Comparison of ENCODE assay signal across 17 cellular contexts in the genomic region with DNA sequence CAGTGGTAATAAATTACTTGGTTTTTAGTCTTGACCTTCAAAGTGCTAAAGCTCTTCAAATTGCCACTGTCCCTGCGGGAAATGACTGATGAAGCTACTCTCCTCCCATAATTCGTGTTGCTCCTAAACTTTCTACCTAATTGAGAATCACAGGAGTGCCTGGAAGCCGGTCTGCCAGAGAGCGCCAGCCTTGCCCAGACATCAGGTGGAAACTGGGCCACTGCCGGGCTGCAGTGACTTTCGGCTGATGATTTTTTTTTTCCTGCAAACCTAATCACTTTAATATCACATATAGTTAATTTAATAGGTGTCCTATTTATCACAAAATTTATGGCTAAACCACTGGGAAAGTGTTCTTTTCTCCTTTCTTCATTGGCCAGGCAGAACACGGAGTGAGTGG. TPM values are rescaled to one million over a fixed set of nuclear protein-coding genes. Genes with fewer than 3 reads are reported as not detected.
DNase-seq lines count a peak whose midpoint lies in the region; ATAC-seq, FAIRE-seq and TF ChIP-seq lines count a peak whose summit lies in the region.
"Had no signal": no experiment of that assay in that cellular context is flagged by ENCODE, and none has a peak within 500 bp of the region (broad histone marks: within the 10 kb centered on the region; RNA-seq: fewer than 3 reads in every experiment).

No MANE protein-coding gene starts in this region.

- H3K4me3 ChIP-seq in HCT116 (replicated peaks in 1 of 2; ENCODE audit: low read depth in 1 of 2, low read length in 2 of 2) (no peak overlapping the region), kidney (ENCODE audit: low read length in 2 of 2) (no peak overlapping the region), sigmoid colon (no peak overlapping the region)
- H3K4me3 ChIP-seq: A549 had no signal

- POLR2A ChIA-PET in HCT116 (lab: Charles Lee): no interaction called here

- no TSS peak for BruUV-seq in HCT116 (replicated peaks; lab: Mats Ljungman, UMichigan)

- H3K9me3 Mint-ChIP-seq in stimulated activated effector memory CD8-positive, alpha-beta T cell treated with anti-CD3 and anti-CD28 coated beads, Interleukin-12 subunit alpha, Interleukin-12 subunit beta, amount 100 ng/mL, for 72 hours: peaks cover 6% of the 10 kb centered on the region

- CTCF ChIA-PET in HCT116 (lab: Charles Lee): no interaction called here

- H3K36me3 ChIP-seq in HCT116 (ENCODE audit: control insufficient read depth in 1 of 2, insufficient read depth in 2 of 2, low read length in 2 of 2) (no peaks in the 10 kb centered on the region), kidney (ENCODE audit: control insufficient read depth in 1 of 2, insufficient read depth in 2 of 2, low read length in 2 of 2) (no peaks in the 10 kb centered on the region), sigmoid colon (no peaks in the 10 kb centered on the region)
- H3K36me3 ChIP-seq: BE2C had no signal

- H3K27me3 ChIP-seq in HCT116 (ENCODE audit: insufficient read depth, low read length) (no peaks in the 10 kb centered on the region), sigmoid colon (peaks cover 4 to 71% (median 22%) of the 10 kb centered on the region in 3 donors)

- RAD21 ChIA-PET in HCT116 (lab: Charles Lee; ENCODE audit: low non-redundant PET in 1 of 2, low total read pairs in 2 of 2, uncharacterized antibody in 2 of 2, unreplicated experiment in 2 of 2): no interaction called here

- no peak for FAIRE-seq in kidney (lab: Jason Lieb, UNC)
- FAIRE-seq: A549, D721Med, G401.6, GM12891, GM19239 had no signal

- no peaks in the 10 kb centered on the region for H3K36me3 Mint-ChIP-seq in stimulated activated effector memory CD8-positive, alpha-beta T cell treated with anti-CD3 and anti-CD28 coated beads, Interleukin-12 subunit alpha, Interleukin-12 subunit beta, amount 100 ng/mL, for 72 hours

- H3K27ac ChIP-seq in HCT116 (ENCODE audit: low read depth, low read length) (no peak overlapping the region), kidney (ENCODE audit: low read depth in 2 of 2, low read length in 2 of 2) (no peak overlapping the region), sigmoid colon (no peak overlapping the region)
- H3K27ac ChIP-seq: A549, C4-2B had no signal

- peak overlapping the region; percentile 68 for H2AFZ ChIP-seq in HCT116 (ENCODE audit: low read depth, low read length, poor library complexity, severe bottlenecking)

- ATAC-seq in HCT116: no peak
- no peak for ATAC-seq in GM18520 (IDR thresholded peaks at IDR 0.05; ENCODE audit: unreplicated experiment)
- ATAC-seq in stimulated activated effector memory CD8-positive, alpha-beta T cell treated with anti-CD3 and anti-CD28 coated beads, Interleukin-12 subunit alpha, Interleukin-12 subunit beta, amount 100 ng/mL, for 72 hours: no peak
- ATAC-seq: A549 had no signal

- no peak for TF ChIP-seq RAD21 in HCT116 (IDR thresholded peaks at IDR 0.05; ENCODE audit: low read depth)

- TF ChIP-seq CTCF in HCT116 (IDR thresholded peaks at IDR 0.05 in 2 of 3, conservative IDR thresholded peaks at IDR 0.05 in 1 of 3; ENCODE audit: borderline replicate concordance in 1 of 3, insufficient read depth in 1 of 3, low read depth in 2 of 3, low read length in 2 of 3): no peak
- no peak for TF ChIP-seq CTCF in kidney (IDR thresholded peaks at IDR 0.05; ENCODE audit: borderline replicate concordance, extremely low read depth, insufficient read depth)
- TF ChIP-seq CTCF in sigmoid colon (IDR thresholded peaks at IDR 0.05): no peak

- H3K4me1 Mint-ChIP-seq in stimulated activated effector memory CD8-positive, alpha-beta T cell treated with anti-CD3 and anti-CD28 coated beads, Interleukin-12 subunit alpha, Interleukin-12 subunit beta, amount 100 ng/mL, for 72 hours: no peaks in the 10 kb centered on the region
- H3K4me1 Mint-ChIP-seq: CD4-positive, alpha-beta memory T cell had no signal

- H4K20me1 ChIP-seq in HCT116 (ENCODE audit: insufficient read depth): no peaks in the 10 kb centered on the region

- WGBS in sigmoid colon, 2 donors: 84 to 85% methylated on average over 7 of the region's 7 CpGs

- peaks cover 3 to 16% of the 10 kb centered on the region in 2 experiments; a peak in 3 of 4 replicates for H3K4me1 ChIP-seq in HCT116 (ENCODE audit: control insufficient read depth in 1 of 2, insufficient read depth in 2 of 2, low read length in 2 of 2)
- no peaks in the 10 kb centered on the region for H3K4me1 ChIP-seq in kidney (ENCODE audit: control insufficient read depth in 1 of 2, insufficient read depth in 1 of 2, low read depth in 1 of 2, low read length in 2 of 2)
- peaks cover 0 to 8% (median 0%) of the 10 kb centered on the region in 4 donors for H3K4me1 ChIP-seq in sigmoid colon
- H3K4me1 ChIP-seq: A549, BE2C had no signal

- no peak overlapping the region for H3K4me2 ChIP-seq in HCT116 (ENCODE audit: low read length)
- H3K4me2 ChIP-seq: A549 had no signal

- TF ChIP-seq POLR2A in HCT116 (IDR thresholded peaks at IDR 0.05; ENCODE audit: borderline replicate concordance, extremely low read depth, insufficient read depth, insufficient read length) (no peak), sigmoid colon (IDR thresholded peaks at IDR 0.05) (no peak)

- H3K9me3 ChIP-seq in HCT116 (ENCODE audit: control insufficient read depth in 1 of 2, insufficient read depth in 1 of 2, low read depth in 1 of 2, low read length in 2 of 2) (no peaks in the 10 kb centered on the region), kidney (ENCODE audit: control insufficient read depth in 1 of 2, low read length in 2 of 2) (peaks cover 0 to under 1% of the 10 kb centered on the region in 2 donors), sigmoid colon (peaks cover under 1 to 10% (median 2%) of the 10 kb centered on the region in 4 donors)
- H3K9me3 ChIP-seq: A549, BE2C had no signal

- intact Hi-C loops in HCT116 (cut with micrococcal nuclease): no loop called here
- intact Hi-C loops in kidney (cut with DNase I): no loop called here
- intact Hi-C loops in sigmoid colon (cut with DNase I): no loop called here

- no peak for DNase-seq in HCT116 (ENCODE audit: low read depth, low spot score)
- peak; percentile 38 for DNase-seq in kidney
- peak; percentile 11 for DNase-seq in sigmoid colon
- DNase-seq in stimulated activated effector memory CD8-positive, alpha-beta T cell treated with anti-CD3 and anti-CD28 coated beads, Interleukin-12 subunit alpha, Interleukin-12 subunit beta, amount 100 ng/mL, for 72 hours (ENCODE audit: low spot score in 2 of 2): no peak
- DNase-seq in Kasumi-1 (lab: John Stamatoyannopoulos, UW): no peak
- DNase-seq: BE2C; CD4-positive, alpha-beta memory T cell; DMS153; DMS79 treated with DMSO at 0.1 percent for 48 hours; EL had no signal

- H3K27ac Mint-ChIP-seq in stimulated activated effector memory CD8-positive, alpha-beta T cell treated with anti-CD3 and anti-CD28 coated beads, Interleukin-12 subunit alpha, Interleukin-12 subunit beta, amount 100 ng/mL, for 72 hours: no peak overlapping the region
- H3K27ac Mint-ChIP-seq: CD4-positive, alpha-beta memory T cell had no signal

- H3K9ac ChIP-seq in HCT116 (ENCODE audit: low read length) (no peak overlapping the region), kidney (ENCODE audit: low read length in 2 of 2) (no peak overlapping the region)

- no peaks in the 10 kb centered on the region for H3K9me2 ChIP-seq in HCT116 (ENCODE audit: insufficient read depth)

- TF ChIP-seq EP300 in sigmoid colon (IDR thresholded peaks at IDR 0.05): no peak

- no peaks in the 10 kb centered on the region for H3K79me2 ChIP-seq in HCT116 (ENCODE audit: insufficient read depth, low read length)

- no peak overlapping the region for H3K4me3 Mint-ChIP-seq in stimulated activated effector memory CD8-positive, alpha-beta T cell treated with anti-CD3 and anti-CD28 coated beads, Interleukin-12 subunit alpha, Interleukin-12 subunit beta, amount 100 ng/mL, for 72 hours
- H3K4me3 Mint-ChIP-seq: CD4-positive, alpha-beta memory T cell had no signal

TF ChIP-seq in HCT116, 20 proteins besides CTCF, POLR2A, EP300 and RAD21 (continues in another document):
- TF ChIP-seq EZH2phosphoT487 (IDR thresholded peaks at IDR 0.05; ENCODE audit: borderline replicate concordance) (no peak), SIN3A (IDR thresholded peaks at IDR 0.05; ENCODE audit: low read depth) (no peak), CEBPB (IDR thresholded peaks at IDR 0.05; ENCODE audit: low read depth) (no peak), CBX3 (IDR thresholded peaks at IDR 0.05; ENCODE audit: low read depth) (no peak), POLR2AphosphoS5 (IDR thresholded peaks at IDR 0.05; ENCODE audit: low read depth, low read length) (no peak), SRF (IDR thresholded peaks at IDR 0.05; ENCODE audit: low read depth) (no peak), SP1 (IDR thresholded peaks at IDR 0.05; ENCODE audit: low read depth) (no peak), EGR1 (IDR thresholded peaks at IDR 0.05; ENCODE audit: low read depth) (no peak), JUND (IDR thresholded peaks at IDR 0.05) (no peak), TCF7L2 (IDR thresholded peaks at IDR 0.05; ENCODE audit: borderline replicate concordance, extremely low read depth, insufficient read depth, insufficient read length) (no peak), ELF1 (IDR thresholded peaks at IDR 0.05; ENCODE audit: borderline replicate concordance, low read depth) (no peak), ZFX (IDR thresholded peaks at IDR 0.05) (no peak)
- TF ChIP-seq, protein P1, sequence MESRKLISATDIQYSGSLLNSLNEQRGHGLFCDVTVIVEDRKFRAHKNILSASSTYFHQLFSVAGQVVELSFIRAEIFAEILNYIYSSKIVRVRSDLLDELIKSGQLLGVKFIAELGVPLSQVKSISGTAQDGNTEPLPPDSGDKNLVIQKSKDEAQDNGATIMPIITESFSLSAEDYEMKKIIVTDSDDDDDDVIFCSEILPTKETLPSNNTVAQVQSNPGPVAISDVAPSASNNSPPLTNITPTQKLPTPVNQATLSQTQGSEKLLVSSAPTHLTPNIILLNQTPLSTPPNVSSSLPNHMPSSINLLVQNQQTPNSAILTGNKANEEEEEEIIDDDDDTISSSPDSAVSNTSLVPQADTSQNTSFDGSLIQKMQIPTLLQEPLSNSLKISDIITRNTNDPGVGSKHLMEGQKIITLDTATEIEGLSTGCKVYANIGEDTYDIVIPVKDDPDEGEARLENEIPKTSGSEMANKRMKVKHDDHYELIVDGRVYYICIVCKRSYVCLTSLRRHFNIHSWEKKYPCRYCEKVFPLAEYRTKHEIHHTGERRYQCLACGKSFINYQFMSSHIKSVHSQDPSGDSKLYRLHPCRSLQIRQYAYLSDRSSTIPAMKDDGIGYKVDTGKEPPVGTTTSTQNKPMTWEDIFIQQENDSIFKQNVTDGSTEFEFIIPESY (IDR thresholded peaks at IDR 0.05; ENCODE audit: extremely low read depth, insufficient replicate concordance, low read length): no peak
- TF ChIP-seq, protein P2, sequence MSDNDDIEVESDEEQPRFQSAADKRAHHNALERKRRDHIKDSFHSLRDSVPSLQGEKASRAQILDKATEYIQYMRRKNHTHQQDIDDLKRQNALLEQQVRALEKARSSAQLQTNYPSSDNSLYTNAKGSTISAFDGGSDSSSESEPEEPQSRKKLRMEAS (IDR thresholded peaks at IDR 0.05): no peak

RNA-seq across cellular contexts. Expression of a gene that starts 59.6 kb away (rescaled TPM):
- total RNA-seq in HCT116 (2021; ENCODE audit: unreplicated experiment): 68.3 TPM
- polyA plus RNA-seq in HCT116 (2012): 27.6 and 34.1 TPM in 2 replicates
- 58.5 TPM for total RNA-seq in kidney
- 20.9 TPM for polyA plus RNA-seq in kidney (ENCODE audit: insufficient read depth, low read depth, low replicate concordance)
- 10 to 100 TPM; 55.7 to 84.2 (median 70.5) TPM for total RNA-seq in sigmoid colon
- polyA plus RNA-seq in sigmoid colon: 10 to 100 TPM; 21.0 to 32.6 (median 31.1) TPM

Comparison
In these comparisons a context has a peak if more than half of its experiments do, and no peak if none do; other contexts are left out.
1. DNase-seq: peak in kidney (single experiment) and sigmoid colon (single experiment); none in HCT116 (single experiment), stimulated activated effector memory CD8-positive, alpha-beta T cell treated with anti-CD3 and anti-CD28 coated beads, Interleukin-12 subunit alpha, Interleukin-12 subunit beta, amount 100 ng/mL, for 72 hours (0 of 2) and Kasumi-1 (0 of 2).